In the genomic region with DNA sequence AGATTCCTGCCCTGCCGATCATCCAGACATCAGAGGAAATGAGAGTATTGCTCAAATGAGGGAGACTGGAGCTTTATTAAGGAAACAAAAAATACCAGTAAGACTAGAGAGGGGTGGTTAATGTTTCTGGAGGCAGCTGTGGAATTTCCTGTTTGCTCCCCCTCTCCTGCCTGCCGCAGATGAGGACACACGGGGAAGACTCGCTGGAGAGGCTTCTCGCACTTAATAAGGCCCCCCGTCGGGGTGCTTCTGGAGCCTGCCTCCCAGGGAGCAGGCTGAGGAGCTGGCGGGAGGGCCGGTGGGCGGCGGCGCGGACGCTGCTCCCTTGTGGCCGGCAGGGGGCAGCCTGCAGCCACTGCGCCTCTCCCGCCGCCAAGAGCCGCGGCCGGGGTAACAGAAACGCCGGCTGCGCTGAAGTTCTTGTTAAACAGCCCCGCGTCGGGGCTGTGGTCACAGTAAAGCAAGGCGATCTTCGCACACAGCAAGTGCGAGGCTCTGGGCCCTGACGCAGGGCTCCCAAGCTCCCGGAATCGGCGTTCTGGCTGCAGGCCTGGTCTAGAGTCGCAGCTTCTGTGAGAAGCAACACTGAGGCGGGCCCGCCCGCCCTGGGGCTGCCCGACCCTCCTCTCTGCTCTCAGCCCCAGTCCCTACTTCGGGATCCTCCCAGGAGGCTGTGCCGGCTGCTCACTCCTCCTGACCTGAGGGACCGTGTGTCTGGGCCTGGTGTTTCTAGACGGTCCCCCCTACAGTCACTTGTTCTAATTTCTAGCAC, we compare ENCODE assay signal across 8 cellular contexts. TPM values are rescaled to one million over a fixed set of nuclear protein-coding genes. Genes with fewer than 3 reads are reported as not detected.
A peak's percentile ranks its signal among the peaks of the same experiment; 100 is the strongest.
DNase-seq lines count a peak whose midpoint lies in the region; ATAC-seq, FAIRE-seq and TF ChIP-seq lines count a peak whose summit lies in the region.

No MANE protein-coding gene starts in this region.

- peak; percentile 65 for DNase-seq in DMS153 treated with DMSO at 0.1 percent for 48 hours (lab: John Stamatoyannopoulos, UW; ENCODE audit: unreplicated experiment)
- DNase-seq in SJCRH30, result peak; percentile 80 to 91
- DNase-seq in activated naive CD4-positive, alpha-beta T cell treated with anti-CD3 and anti-CD28 coated beads, Interleukin-2, amount 50 U/mL, for 16 hours, result peak; percentile 68
- peak in 41 of 42 donors; percentile 29 to 83 (median 63) for DNase-seq in head of caudate nucleus
- peak; percentile 32 to 89 (median 71) for DNase-seq in pancreas

- H3K27ac ChIP-seq in HUES48 (ENCODE audit: low read depth, low read length), result peak overlapping the region; percentile 85
- no peak overlapping the region; the same call in 1 of the 2 replicates for H3K27ac ChIP-seq in SJCRH30
- H3K27ac ChIP-seq in pancreas, result peak overlapping the region in 3 of 4 donors; percentile 28 to 54 (median 37)
- peak overlapping the region; percentile 61 for H3K27ac ChIP-seq in thymus (ENCODE audit: low read depth)

- 19 to 20% methylated on average over 43 of the region's 43 CpGs for WGBS in pancreas, 2 donors
- 31% methylated on average over 43 of the region's 43 CpGs for WGBS in thymus

- TF ChIP-seq CTCF in pancreas (IDR thresholded peaks at IDR 0.05), result peak; percentile 92 to 95 (median 94)

- H3K9me3 ChIP-seq in HUES48 (ENCODE audit: control insufficient read depth, insufficient read depth, low read length) (no peaks in the 10 kb centered on the region), SJCRH30 (replicated peaks) (no peaks in the 10 kb centered on the region), pancreas (no peaks in the 10 kb centered on the region), thymus (ENCODE audit: control insufficient read depth) (no peaks in the 10 kb centered on the region)

- H3K9ac ChIP-seq in HUES48 (ENCODE audit: low read depth, low read length), result no peak overlapping the region

- intact Hi-C loops in head of caudate nucleus (cut with DNase I), result no loop called here
- intact Hi-C loops in pancreas (cut with DNase I), result loop anchor here in 1 of 3 donors (5.0 kb wide), 1 partner anchor 256 kb away; no protein-coding TSS in a partner anchor

- H3K4me3 ChIP-seq in HUES48 (ENCODE audit: low read depth, low read length) (no peak overlapping the region), SJCRH30 (no peak overlapping the region), pancreas (no peak overlapping the region), thymus (ENCODE audit: low read length) (no peak overlapping the region)

- no peak for FAIRE-seq in pancreas (lab: Jason Lieb, UNC)

- H3K36me3 ChIP-seq in HUES48 (ENCODE audit: control insufficient read depth, insufficient read depth, low read length) (peaks cover 40% of the 10 kb centered on the region), SJCRH30 (peaks cover 24% of the 10 kb centered on the region), pancreas (peaks cover under 1 to 30% (median 16%) of the 10 kb centered on the region in 3 donors), thymus (ENCODE audit: control insufficient read depth, insufficient read depth) (peaks cover 44% of the 10 kb centered on the region)

- H3K4me1 ChIP-seq in HUES48 (ENCODE audit: control insufficient read depth, insufficient read depth, low read length) (peaks cover 33% of the 10 kb centered on the region), SJCRH30 (peaks cover 43% of the 10 kb centered on the region), pancreas (peaks cover 0 to 4% (median 0%) of the 10 kb centered on the region in 3 donors), thymus (ENCODE audit: control insufficient read depth, insufficient read depth, low read length) (peaks cover 2% of the 10 kb centered on the region)

- ATAC-seq in pancreas (peak; percentile 67 to 88 (median 84)), GM18502 (IDR thresholded peaks at IDR 0.05; ENCODE audit: poor library complexity, unreplicated experiment) (no peak)

- H3K27me3 ChIP-seq in HUES48 (ENCODE audit: control insufficient read depth, insufficient read depth, low read length) (no peaks in the 10 kb centered on the region), SJCRH30 (no peaks in the 10 kb centered on the region), pancreas (no peaks in the 10 kb centered on the region), thymus (ENCODE audit: control insufficient read depth, insufficient read depth) (no peaks in the 10 kb centered on the region)

RNA-seq across cellular contexts. Expression of gene LEMD2, which starts 17.4 kb away (rescaled TPM):
- 43.9 and 50.1 TPM in 2 replicates for total RNA-seq in SJCRH30 (2014; rRNA removed; shearing (Covaris generic))
- 10 to 100 TPM; 23.4 to 34.5 (median 27.8) TPM for total RNA-seq in pancreas
- polyA plus RNA-seq in pancreas (10 to 100 TPM; 46.0 to 59.4 TPM), thymus (67.5 TPM)

RNA-seq across cellular contexts. Expression of gene IP6K3, which starts 24.8 kb away (rescaled TPM):
- total RNA-seq in SJCRH30 (2014; rRNA removed; shearing (Covaris generic)), result 10.3 and 11.2 TPM in 2 replicates
- total RNA-seq in pancreas, result under 1 TPM; 0.12 to 0.69 (median 0.38) TPM
- polyA plus RNA-seq in pancreas (under 1 TPM; 0.19 to 0.49 TPM), thymus (6.6 TPM)

RNA-seq across cellular contexts. Expression of gene MLN, which starts 32.3 kb away (rescaled TPM):
- total RNA-seq in SJCRH30 (2014; rRNA removed; shearing (Covaris generic)), result not detected in 2 replicates
- total RNA-seq in pancreas, result not detected
- polyA plus RNA-seq in pancreas, result not detected
- 8.7 TPM for polyA plus RNA-seq in thymus
